In the genomic region with DNA sequence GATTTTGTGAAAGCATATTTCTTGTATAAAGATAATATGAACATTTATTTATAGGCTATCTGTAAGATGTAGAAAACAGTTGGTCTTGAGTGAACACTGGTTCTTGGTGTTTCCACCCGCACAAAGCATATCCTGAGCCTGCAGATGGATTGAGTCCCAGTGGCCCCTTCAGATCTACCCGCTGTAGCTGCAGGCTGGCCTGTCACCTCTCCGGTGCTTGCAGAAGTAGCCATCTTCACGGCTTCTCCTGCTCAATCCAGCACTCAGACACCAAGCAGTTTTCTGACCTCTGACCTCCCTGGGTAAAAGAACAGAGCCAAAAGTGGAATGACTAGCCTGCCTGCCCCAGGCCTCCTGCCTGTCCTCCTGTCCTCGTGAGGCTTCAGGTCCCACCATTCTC, we compare ENCODE assay signal across 32 cellular contexts.
"Had no signal": no experiment of that assay in that cellular context is flagged by ENCODE, and none has a peak within 500 bp of the region (broad histone marks: within the 10 kb centered on the region; RNA-seq: fewer than 3 reads in every experiment).

No MANE protein-coding gene starts in this region.

- DNase-seq: hypothalamus; immature natural killer cell; kidney; left colon; left lung; mesendoderm; naive B cell; natural killer cell; nephron progenitor cell; occipital lobe; ovary; right cardiac atrium; stimulated activated CD4-positive, alpha-beta T cell treated with anti-CD3 and anti-CD28 coated beads, Interleukin-12 subunit alpha, Interleukin-12 subunit beta, amount 100 ng/mL, for 4 hours; stimulated activated CD4-positive, alpha-beta T cell treated with anti-CD3 and anti-CD28 coated beads, Interleukin-15, amount 100 ng/mL, for 24 hours; stimulated activated CD4-positive, alpha-beta T cell treated with anti-CD3 and anti-CD28 coated beads, Interleukin-2, amount 100 ng/mL, for 24 hours; stimulated activated CD4-positive, alpha-beta T cell treated with anti-CD3 and anti-CD28 coated beads, Interleukin-4, amount 100 ng/mL, for 1 hour; stimulated activated naive B cell treated with anti-CD40 and anti-IgM and Interleukin-4, amounts not matched to agents 10 μg/mL and 1 μg/mL and 100 μg/mL, for 72 hours; stimulated activated naive CD8-positive, alpha-beta T cell treated with anti-CD3 and anti-CD28 coated beads, Interleukin-15, Interleukin-2, amounts not matched to agents 100 U/mL and 50 U/mL, for 24 hours; stomach; testis; thyroid gland; transverse colon; upper lobe of right lung had no signal

- H3K36me3 Mint-ChIP-seq: naive B cell, natural killer cell had no signal

- H3K4me1 ChIP-seq: left lung, stomach, testis, thyroid gland, transverse colon, upper lobe of right lung had no signal

- H3K9me3 ChIP-seq: left lung, neutrophil, ovary, stomach, testis, thyroid gland, transverse colon, upper lobe of right lung had no signal

- H2AFZ ChIP-seq: neural progenitor cell had no signal

- H3K36me3 ChIP-seq: left lung, neural progenitor cell, neutrophil, ovary, thyroid gland, transverse colon, upper lobe of right lung had no signal

- H3K4me3 Mint-ChIP-seq: immature natural killer cell; mesothelial cell of epicardium; naive B cell; natural killer cell; nephron progenitor cell; neural progenitor cell; stimulated activated naive B cell treated with anti-CD40 and anti-IgM and Interleukin-4, amounts not matched to agents 10 μg/mL and 1 μg/mL and 100 μg/mL, for 72 hours had no signal

- H3K9me3 Mint-ChIP-seq: immature natural killer cell; mesothelial cell of epicardium; naive B cell; natural killer cell; nephron progenitor cell; neural progenitor cell; stimulated activated naive B cell treated with anti-CD40 and anti-IgM and Interleukin-4, amounts not matched to agents 10 μg/mL and 1 μg/mL and 100 μg/mL, for 72 hours had no signal

- H3K4me3 ChIP-seq: left lung, lung, neural progenitor cell, ovary, skin epidermis, stomach, testis, thyroid gland, transverse colon, upper lobe of right lung had no signal

- H3K4me1 Mint-ChIP-seq: immature natural killer cell; mesothelial cell of epicardium; naive B cell; natural killer cell; stimulated activated naive B cell treated with anti-CD40 and anti-IgM and Interleukin-4, amounts not matched to agents 10 μg/mL and 1 μg/mL and 100 μg/mL, for 72 hours had no signal

- H3K27me3 ChIP-seq: left lung, neural progenitor cell, neutrophil, ovary, stomach, testis, thyroid gland, transverse colon, upper lobe of right lung had no signal

- H3K27ac Mint-ChIP-seq: immature natural killer cell; mesothelial cell of epicardium; naive B cell; natural killer cell; nephron progenitor cell; neural progenitor cell; progenitor cell of endocrine pancreas; stimulated activated naive B cell treated with anti-CD40 and anti-IgM and Interleukin-4, amounts not matched to agents 10 μg/mL and 1 μg/mL and 100 μg/mL, for 72 hours had no signal

- H3K27ac ChIP-seq: left lung, neural progenitor cell, neutrophil, ovary, skin epidermis, stomach, testis, thyroid gland, transverse colon, upper lobe of right lung had no signal

- H3K4me2 ChIP-seq: neural progenitor cell had no signal

- H3K27me3 Mint-ChIP-seq: naive B cell; progenitor cell of endocrine pancreas; stimulated activated naive B cell treated with anti-CD40 and anti-IgM and Interleukin-4, amounts not matched to agents 10 μg/mL and 1 μg/mL and 100 μg/mL, for 72 hours had no signal

- FAIRE-seq: islet of Langerhans, kidney, urothelium cell line had no signal

- ATAC-seq: left colon; left lung; natural killer cell; right cardiac atrium; sciatic nerve; stimulated activated naive B cell treated with anti-CD40 and anti-IgM and Interleukin-4, amounts not matched to agents 10 μg/mL and 1 μg/mL and 100 μg/mL, for 72 hours; stimulated activated naive CD8-positive, alpha-beta T cell treated with anti-CD3 and anti-CD28 coated beads, Interleukin-15, Interleukin-2, amounts not matched to agents 100 U/mL and 50 U/mL, for 24 hours; upper lobe of right lung had no signal

- H3K9ac ChIP-seq: neural progenitor cell had no signal
